Comparison of ENCODE assay signal across 8 cellular contexts in the genomic region with DNA sequence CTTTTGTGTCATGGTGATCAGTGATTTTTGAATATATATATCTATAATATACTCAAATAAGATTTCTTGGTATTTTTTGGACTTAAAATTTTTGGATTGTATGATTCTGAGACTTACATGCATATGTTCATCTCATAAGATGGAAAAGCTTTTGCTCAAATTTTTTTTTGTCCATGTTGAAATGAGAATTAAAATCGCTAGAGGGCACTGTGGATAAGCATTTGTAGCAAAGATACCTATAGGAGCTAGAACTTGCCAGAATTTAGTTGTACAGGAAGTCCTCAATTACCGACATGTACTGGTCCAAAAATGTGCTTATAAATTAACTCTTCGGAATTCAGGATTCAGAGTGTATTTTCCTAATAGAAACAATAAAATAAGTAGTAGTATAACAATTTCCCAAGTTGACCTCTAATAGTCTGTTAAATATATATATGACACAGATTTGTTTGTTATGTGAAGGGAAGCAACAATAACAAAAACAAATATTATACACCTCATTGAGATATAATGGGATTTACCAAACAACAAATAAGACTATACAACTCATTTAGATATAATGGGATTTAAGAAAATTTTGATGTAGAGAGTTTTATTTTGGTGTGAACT.
A peak's percentile ranks its signal among the peaks of the same experiment; 100 is the strongest.
DNase-seq lines count a peak whose midpoint lies in the region; ATAC-seq and TF ChIP-seq lines count a peak whose summit lies in the region.

No MANE protein-coding gene starts in this region.

- peak; percentile 78 for TF ChIP-seq CTCF in C4-2B (conservative IDR thresholded peaks at IDR 0.05)

- no peaks in the 10 kb centered on the region for H3K27me3 Mint-ChIP-seq in activated T-helper 17 cell treated with anti-CD3 and anti-CD28 coated beads, Interleukin-2, amount 50 U/mL, for 72 hours
- peaks cover 2% of the 10 kb centered on the region for H3K27me3 Mint-ChIP-seq in T-helper 2 cell treated with Interferon-gamma antibody and Interleukin-4, amounts not matched to agents 5 μg/mL and 100 μg/mL, for 36 hours (ENCODE audit: low read depth)

- no peaks in the 10 kb centered on the region for H3K4me1 Mint-ChIP-seq in activated T-helper 17 cell treated with anti-CD3 and anti-CD28 coated beads, Interleukin-2, amount 50 U/mL, for 72 hours
- no peaks in the 10 kb centered on the region for H3K4me1 Mint-ChIP-seq in T-helper 2 cell treated with Interferon-gamma antibody and Interleukin-4, amounts not matched to agents 5 μg/mL and 100 μg/mL, for 36 hours (ENCODE audit: low read depth)

- peak; percentile 81 for ATAC-seq in GM18511 (IDR thresholded peaks at IDR 0.05; ENCODE audit: unreplicated experiment)
- ATAC-seq in HG03060 (IDR thresholded peaks at IDR 0.05; ENCODE audit: low read depth, unreplicated experiment), result peak; percentile 62
- peak; percentile 46 for ATAC-seq in activated T-helper 17 cell treated with anti-CD3 and anti-CD28 coated beads, Interleukin-2, amount 50 U/mL, for 72 hours (replicated peaks)

- H3K36me3 Mint-ChIP-seq in activated T-helper 17 cell treated with anti-CD3 and anti-CD28 coated beads, Interleukin-2, amount 50 U/mL, for 72 hours (ENCODE audit: low read depth), result no peaks in the 10 kb centered on the region
- H3K36me3 Mint-ChIP-seq in T-helper 2 cell treated with Interferon-gamma antibody and Interleukin-4, amounts not matched to agents 5 μg/mL and 100 μg/mL, for 36 hours (ENCODE audit: low read depth), result no peaks in the 10 kb centered on the region

- H3K4me3 Mint-ChIP-seq in activated T-helper 17 cell treated with anti-CD3 and anti-CD28 coated beads, Interleukin-2, amount 50 U/mL, for 72 hours, result no peak overlapping the region
- H3K4me3 Mint-ChIP-seq in T-helper 2 cell treated with Interferon-gamma antibody and Interleukin-4, amounts not matched to agents 5 μg/mL and 100 μg/mL, for 36 hours, result no peak overlapping the region

- H3K9me3 Mint-ChIP-seq in activated T-helper 17 cell treated with anti-CD3 and anti-CD28 coated beads, Interleukin-2, amount 50 U/mL, for 72 hours, result no peaks in the 10 kb centered on the region
- no peaks in the 10 kb centered on the region for H3K9me3 Mint-ChIP-seq in T-helper 2 cell treated with Interferon-gamma antibody and Interleukin-4, amounts not matched to agents 5 μg/mL and 100 μg/mL, for 36 hours

- H3K27ac ChIP-seq in C4-2B, result no peak overlapping the region

- no peak overlapping the region for H3K27ac Mint-ChIP-seq in activated T-helper 17 cell treated with anti-CD3 and anti-CD28 coated beads, Interleukin-2, amount 50 U/mL, for 72 hours
- H3K27ac Mint-ChIP-seq in T-helper 2 cell treated with Interferon-gamma antibody and Interleukin-4, amounts not matched to agents 5 μg/mL and 100 μg/mL, for 36 hours, result no peak overlapping the region

- DNase-seq in NCI-H2081 (lab: John Stamatoyannopoulos, UW) (peak; percentile 57 to 78), hepatic stellate cell (ENCODE audit: low spot score) (peak; percentile 7), stromal cell of bone marrow (ENCODE audit: low read depth) (peak; percentile 36)
- DNase-seq in T-helper 2 cell treated with Interferon-gamma antibody and Interleukin-4, amounts not matched to agents 5 μg/mL and 100 μg/mL, for 36 hours (ENCODE audit: low spot score), result no peak
